In genomic region chr4:87620491-87620890, GRCh38 we compare ENCODE assay signal across 30 cellular contexts. TPM values are rescaled to one million over a fixed set of nuclear protein-coding genes. Genes with fewer than 3 reads are reported as not detected.
A peak's percentile ranks its signal among the peaks of the same experiment; 100 is the strongest.
DNase-seq lines count a peak whose midpoint lies in the region; ATAC-seq, FAIRE-seq and TF ChIP-seq lines count a peak whose summit lies in the region.
"Had no signal": no experiment of that assay in that cellular context is flagged by ENCODE, and none has a peak within 500 bp of the region (broad histone marks: within the 10 kb centered on the region; RNA-seq: fewer than 3 reads in every experiment).

No MANE protein-coding gene starts in this region.

- no peaks in the 10 kb centered on the region for H3K9me3 ChIP-seq in skeletal muscle tissue (ENCODE audit: control insufficient read depth in 3 of 3, low read length in 3 of 3)
- H3K9me3 ChIP-seq in aorta (ENCODE audit: control insufficient read depth, low read length) = no peaks in the 10 kb centered on the region
- no peaks in the 10 kb centered on the region for H3K9me3 ChIP-seq in CD4-positive, alpha-beta T cell (ENCODE audit: control insufficient read depth, low read length)
- H3K9me3 ChIP-seq: prostate gland, spleen, thyroid gland had no signal

- ATAC-seq in aorta (ENCODE audit: low FRiP score) = peak; percentile 94
- no peak for ATAC-seq in HG02763 (IDR thresholded peaks at IDR 0.05; ENCODE audit: unreplicated experiment)
- no peak for ATAC-seq in CD4-positive, alpha-beta T cell (ENCODE audit: poor library complexity)
- no peak for ATAC-seq in GM19351 (IDR thresholded peaks at IDR 0.05; ENCODE audit: unreplicated experiment)
- ATAC-seq: activated T-helper 17 cell treated with anti-CD3 and anti-CD28 coated beads, Interleukin-2, amount 50 U/mL, for 72 hours; foreskin keratinocyte; stimulated activated effector memory CD8-positive, alpha-beta T cell treated with anti-CD3 and anti-CD28 coated beads, Interleukin-12 subunit alpha, Interleukin-12 subunit beta, amount 100 ng/mL, for 72 hours had no signal

- no peak overlapping the region for H3K27ac Mint-ChIP-seq in CD4-positive, alpha-beta T cell
- H3K27ac Mint-ChIP-seq: activated naive CD8-positive, alpha-beta T cell treated with anti-CD3 and anti-CD28 coated beads, Interleukin-2, amount 10 ng/mL, durations not matched to agents 7 days and 5 days; activated T-helper 17 cell treated with anti-CD3 and anti-CD28 coated beads, Interleukin-2, amount 50 U/mL, for 72 hours; brain; CD4-positive, CD25-positive, alpha-beta regulatory T cell; H9; stimulated activated effector memory CD8-positive, alpha-beta T cell treated with anti-CD3 and anti-CD28 coated beads, Interleukin-12 subunit alpha, Interleukin-12 subunit beta, amount 100 ng/mL, for 72 hours had no signal

- H3K4me3 ChIP-seq in skeletal muscle tissue (ENCODE audit: low read length in 3 of 3) (no peak overlapping the region), aorta (ENCODE audit: low read length in 2 of 2) (no peak overlapping the region)
- H3K4me3 ChIP-seq: lung, prostate gland, spleen, thyroid gland had no signal

- TF ChIP-seq CTCF in CD4-positive, alpha-beta T cell (IDR thresholded peaks at IDR 0.05) = no peak

- H3K27me3 ChIP-seq in skeletal muscle tissue (ENCODE audit: control insufficient read depth in 3 of 3, insufficient read depth in 3 of 3, low read length in 3 of 3) (no peaks in the 10 kb centered on the region), aorta (ENCODE audit: control insufficient read depth in 1 of 2, insufficient read depth in 2 of 2, low read length in 1 of 2) (no peaks in the 10 kb centered on the region)
- H3K27me3 ChIP-seq in CD4-positive, alpha-beta T cell (ENCODE audit: control insufficient read depth, insufficient read depth, low read length) = no peaks in the 10 kb centered on the region
- H3K27me3 ChIP-seq: spleen, thyroid gland had no signal

- H3K4me3 Mint-ChIP-seq in CD4-positive, alpha-beta T cell = no peak overlapping the region
- H3K4me3 Mint-ChIP-seq: activated naive CD8-positive, alpha-beta T cell treated with anti-CD3 and anti-CD28 coated beads, Interleukin-2, amount 10 ng/mL, durations not matched to agents 7 days and 5 days; activated T-helper 17 cell treated with anti-CD3 and anti-CD28 coated beads, Interleukin-2, amount 50 U/mL, for 72 hours; brain; CD4-positive, CD25-positive, alpha-beta regulatory T cell; H9; stimulated activated effector memory CD8-positive, alpha-beta T cell treated with anti-CD3 and anti-CD28 coated beads, Interleukin-12 subunit alpha, Interleukin-12 subunit beta, amount 100 ng/mL, for 72 hours had no signal

- POLR2A ChIA-PET in CD4-positive, alpha-beta T cell (lab: Charles Lee) = no interaction called here

- peak; percentile 90 for FAIRE-seq in frontal cortex (lab: Jason Lieb, UNC)
- FAIRE-seq: GM12892, keratinocyte had no signal

- H3K27ac ChIP-seq in skeletal muscle tissue (ENCODE audit: low read depth, low read length) (peak overlapping the region; percentile 21), aorta (ENCODE audit: low read depth in 1 of 2, low read length in 2 of 2) (peak overlapping the region; percentile 84 to 95)
- no peak overlapping the region for H3K27ac ChIP-seq in CD4-positive, alpha-beta T cell (ENCODE audit: low read depth, low read length)
- H3K27ac ChIP-seq: foreskin keratinocyte, spleen had no signal

- CTCF ChIA-PET in CD4-positive, alpha-beta T cell (lab: Charles Lee) = no interaction called here

- no peaks in the 10 kb centered on the region for H3K36me3 ChIP-seq in skeletal muscle tissue (ENCODE audit: control insufficient read depth in 3 of 3, insufficient read depth in 3 of 3, low read length in 3 of 3)
- H3K36me3 ChIP-seq in aorta (ENCODE audit: control insufficient read depth in 1 of 2, insufficient read depth in 2 of 2, low read length in 1 of 2) = no peaks in the 10 kb centered on the region
- H3K36me3 ChIP-seq: prostate gland, spleen, thyroid gland had no signal

- H3K36me3 Mint-ChIP-seq in CD4-positive, alpha-beta T cell (ENCODE audit: low read depth) = no peaks in the 10 kb centered on the region
- H3K36me3 Mint-ChIP-seq: activated naive CD8-positive, alpha-beta T cell treated with anti-CD3 and anti-CD28 coated beads, Interleukin-2, amount 10 ng/mL, durations not matched to agents 7 days and 5 days; brain; CD4-positive, CD25-positive, alpha-beta regulatory T cell; stimulated activated effector memory CD8-positive, alpha-beta T cell treated with anti-CD3 and anti-CD28 coated beads, Interleukin-12 subunit alpha, Interleukin-12 subunit beta, amount 100 ng/mL, for 72 hours had no signal

- H3K4me1 ChIP-seq in skeletal muscle tissue (ENCODE audit: control insufficient read depth in 3 of 3, insufficient read depth in 3 of 3, low read length in 3 of 3) (no peaks in the 10 kb centered on the region), aorta (ENCODE audit: control insufficient read depth in 1 of 2, insufficient read depth in 2 of 2, low read length in 2 of 2) (peaks cover under 1 to 6% of the 10 kb centered on the region in 2 donors)
- H3K4me1 ChIP-seq: foreskin keratinocyte, prostate gland, spleen, thyroid gland had no signal

- H3K9ac ChIP-seq in skeletal muscle tissue (ENCODE audit: low read depth in 1 of 3, low read length in 3 of 3) = no peak overlapping the region

- peaks cover 9% of the 10 kb centered on the region for H3K27me3 Mint-ChIP-seq in CD4-positive, alpha-beta T cell

- no peaks in the 10 kb centered on the region for H3K9me3 Mint-ChIP-seq in CD4-positive, alpha-beta T cell
- H3K9me3 Mint-ChIP-seq: activated naive CD8-positive, alpha-beta T cell treated with anti-CD3 and anti-CD28 coated beads, Interleukin-2, amount 10 ng/mL, durations not matched to agents 7 days and 5 days; activated T-helper 17 cell treated with anti-CD3 and anti-CD28 coated beads, Interleukin-2, amount 50 U/mL, for 72 hours; H9; stimulated activated effector memory CD8-positive, alpha-beta T cell treated with anti-CD3 and anti-CD28 coated beads, Interleukin-12 subunit alpha, Interleukin-12 subunit beta, amount 100 ng/mL, for 72 hours had no signal

- intact Hi-C loops in aorta (cut with DNase I) = loop anchor here (5.0 kb wide), 2 partner anchors 63 to 78 kb away; no protein-coding TSS in a partner anchor
- intact Hi-C loops in CD4-positive, alpha-beta T cell (cut with DNase I, micrococcal nuclease) = no loop called here

- no peaks in the 10 kb centered on the region for H3K4me1 Mint-ChIP-seq in CD4-positive, alpha-beta T cell (ENCODE audit: low read depth)
- H3K4me1 Mint-ChIP-seq: activated naive CD8-positive, alpha-beta T cell treated with anti-CD3 and anti-CD28 coated beads, Interleukin-2, amount 10 ng/mL, durations not matched to agents 7 days and 5 days; activated T-helper 17 cell treated with anti-CD3 and anti-CD28 coated beads, Interleukin-2, amount 50 U/mL, for 72 hours; brain; CD4-positive, CD25-positive, alpha-beta regulatory T cell; stimulated activated effector memory CD8-positive, alpha-beta T cell treated with anti-CD3 and anti-CD28 coated beads, Interleukin-12 subunit alpha, Interleukin-12 subunit beta, amount 100 ng/mL, for 72 hours had no signal

- DNase-seq in frontal cortex (ENCODE audit: low spot score in 2 of 2) = peak; percentile 15 to 27
- DNase-seq in medulla oblongata (ENCODE audit: extremely low spot score) = peak; percentile 50
- DNase-seq in aorta = no peak
- no peak for DNase-seq in CD4-positive, alpha-beta T cell
- DNase-seq: activated CD4-positive, alpha-beta T cell treated with anti-CD3 and anti-CD28 coated beads, Interleukin-2, amount 50 U/mL, for 4 hours; activated CD8-positive, alpha-beta memory T cell treated with anti-CD3 and anti-CD28 coated beads, Interleukin-2, amount 50 U/mL, for 4 hours; activated naive CD8-positive, alpha-beta T cell treated with anti-CD3 and anti-CD28 coated beads, Interleukin-2, amount 10 ng/mL, durations not matched to agents 7 days and 5 days; CD4-positive, CD25-positive, alpha-beta regulatory T cell; effector CD8-positive, alpha-beta T cell; EL; foreskin keratinocyte; H9; NCI-H1092; NCI-H187 treated with DMSO at 0.1 percent for 48 hours; NCI-H774; spleen; stimulated activated CD4-positive, alpha-beta T cell treated with anti-CD3 and anti-CD28 coated beads, Interleukin-2, amount 100 ng/mL, for 48 hours; thyroid gland had no signal

RNA-seq across cellular contexts. Expression of gene DSPP, which starts 12.2 kb away (rescaled TPM):
- total RNA-seq in frontal cortex (0.41 TPM), skeletal muscle tissue (not detected), aorta (not detected)
- polyA plus RNA-seq in aorta = under 1 TPM in 1 of 2 donors, not detected in 1; 0.13 TPM
- total RNA-seq in CD4-positive, alpha-beta T cell = not detected
- total RNA-seq: activated naive CD8-positive, alpha-beta T cell treated with anti-CD3 and anti-CD28 coated beads, Interleukin-2, amount 10 ng/mL, durations not matched to agents 7 days and 5 days; activated T-helper 17 cell treated with anti-CD3 and anti-CD28 coated beads, Interleukin-2, amount 50 U/mL, for 72 hours; CD4-positive, CD25-positive, alpha-beta regulatory T cell; chondrocyte; epithelial cell of proximal tubule; foreskin keratinocyte; H9; lung; prostate gland; spleen had no signal
- polyA plus RNA-seq: CD4-positive, CD25-positive, alpha-beta regulatory T cell; foreskin keratinocyte; keratinocyte; lung; spleen had no signal

RNA-seq across cellular contexts. Expression of gene DMP1, which starts 29.6 kb away (rescaled TPM):
- total RNA-seq in frontal cortex = not detected
- not detected for total RNA-seq in skeletal muscle tissue
- total RNA-seq in aorta = under 1 TPM in 1 of 2 donors, not detected in 1; 0.16 TPM
- not detected for polyA plus RNA-seq in aorta
- total RNA-seq in CD4-positive, alpha-beta T cell = not detected
- total RNA-seq: activated naive CD8-positive, alpha-beta T cell treated with anti-CD3 and anti-CD28 coated beads, Interleukin-2, amount 10 ng/mL, durations not matched to agents 7 days and 5 days; activated T-helper 17 cell treated with anti-CD3 and anti-CD28 coated beads, Interleukin-2, amount 50 U/mL, for 72 hours; CD4-positive, CD25-positive, alpha-beta regulatory T cell; chondrocyte; epithelial cell of proximal tubule; foreskin keratinocyte; H9; lung; prostate gland; spleen; thyroid gland had no signal
- polyA plus RNA-seq: CD4-positive, CD25-positive, alpha-beta regulatory T cell; foreskin keratinocyte; keratinocyte; lung had no signal

Comparison
In these comparisons a context has a peak if more than half of its experiments do, and no peak if none do; other contexts are left out.
1. DNase-seq: peak in frontal cortex (2 of 2) and medulla oblongata (single experiment); none in aorta (0 of 2) and CD4-positive, alpha-beta T cell (0 of 10).
2. intact Hi-C loops: an anchor here in aorta (5.0 kb wide); none called in CD4-positive, alpha-beta T cell.